In genomic region chr6:1604347-1604990, GRCh38 we compare ENCODE assay signal across 8 cellular contexts. TPM values are rescaled to one million over a fixed set of nuclear protein-coding genes. Genes with fewer than 3 reads are reported as not detected.
DNase-seq lines count a peak whose midpoint lies in the region; ATAC-seq and TF ChIP-seq lines count a peak whose summit lies in the region.

No MANE protein-coding gene starts in this region.

- H3K4me3 ChIP-seq in HFF-Myc (replicated peaks; ENCODE audit: low read depth, low read length), result peak overlapping the region; percentile 36

- H3K27ac Mint-ChIP-seq in endothelial cell (ENCODE audit: unreplicated experiment), result no peak overlapping the region

- peaks cover 21% of the 10 kb centered on the region for H3K27me3 Mint-ChIP-seq in endothelial cell (ENCODE audit: unreplicated experiment)

- DNase-seq in ELF-1 (ENCODE audit: low read depth, low spot score), result peak; percentile 88
- DNase-seq in HFF-Myc (ENCODE audit: extremely low read depth, low read depth), result no peak
- DNase-seq in NCI-H526 treated with DMSO at 0.1 percent for 48 hours (lab: John Stamatoyannopoulos, UW), result peak; percentile 27
- peak; percentile 19 to 24 for DNase-seq in activated CD8-positive, alpha-beta memory T cell treated with anti-CD3 and anti-CD28 coated beads for 4 hours (ENCODE audit: low read depth in 2 of 2)
- DNase-seq in endothelial cell (ENCODE audit: low spot score), result peak; percentile 93
- DNase-seq in midbrain (lab: John Stamatoyannopoulos, UW), result peak; percentile 58
- DNase-seq in stimulated activated CD8-positive, alpha-beta memory T cell treated with anti-CD3 and anti-CD28 coated beads, Interleukin-7, amount 100 ng/mL, for 1 hour (ENCODE audit: low read depth in 2 of 2), result peak; percentile 36 to 42

- no peak for ATAC-seq in HG03039 (IDR thresholded peaks at IDR 0.05; ENCODE audit: unreplicated experiment)

- TF ChIP-seq CTCF in HFF-Myc (IDR thresholded peaks at IDR 0.05; ENCODE audit: low read depth, low read length, missing control alignments) (peak; percentile 75), endothelial cell (IDR thresholded peaks at IDR 0.05; ENCODE audit: unreplicated experiment) (peak; percentile 96)

- no peak overlapping the region for H3K4me3 Mint-ChIP-seq in endothelial cell (ENCODE audit: unreplicated experiment)

- H3K9me3 Mint-ChIP-seq in endothelial cell (ENCODE audit: unreplicated experiment), result no peaks in the 10 kb centered on the region

- peaks cover 36% of the 10 kb centered on the region for H3K4me1 Mint-ChIP-seq in endothelial cell (ENCODE audit: unreplicated experiment)

- H3K36me3 Mint-ChIP-seq in endothelial cell (ENCODE audit: low read depth, unreplicated experiment), result no peaks in the 10 kb centered on the region

RNA-seq across cellular contexts. Expression of gene FOXC1, which starts 5.2 kb away (rescaled TPM):
- total RNA-seq in endothelial cell (ENCODE audit: unreplicated experiment), result 112 TPM
